Comparison of ENCODE assay signal across 11 cellular contexts in the genomic region with DNA sequence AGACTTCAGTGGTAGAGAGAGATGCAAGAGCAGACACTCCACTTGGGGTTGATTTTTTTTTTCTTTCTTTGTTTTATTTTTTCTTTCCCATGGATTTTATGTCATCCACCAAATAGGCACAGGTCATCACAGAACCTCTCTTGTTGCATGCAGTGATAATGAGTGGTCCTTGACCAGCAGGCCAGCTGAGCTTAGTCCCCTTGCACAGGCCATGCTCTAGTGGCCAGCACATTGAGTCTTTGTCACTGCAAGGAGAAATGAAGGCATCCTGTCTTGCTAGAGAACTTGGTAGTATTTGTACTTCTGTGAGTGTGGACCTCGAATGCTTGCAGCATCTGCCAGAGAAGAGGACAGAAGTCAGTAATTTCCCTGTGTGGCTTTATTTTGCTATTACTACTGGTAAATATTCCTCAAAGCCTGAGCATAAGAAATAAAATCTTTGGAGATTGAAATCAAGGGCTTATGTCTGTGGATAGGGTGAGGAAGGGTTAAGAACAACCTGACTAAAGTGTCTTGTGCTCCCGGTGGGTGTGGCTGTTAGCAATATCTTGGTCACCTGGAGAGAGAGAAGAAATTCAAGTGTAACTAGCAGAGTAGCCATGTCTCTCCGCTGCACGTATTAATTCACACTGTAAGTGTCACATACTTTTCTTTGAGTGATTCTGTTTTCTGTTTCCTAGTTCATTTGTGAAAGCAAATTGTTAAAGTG. TPM values are rescaled to one million over a fixed set of nuclear protein-coding genes. Genes with fewer than 3 reads are reported as not detected.
DNase-seq lines count a peak whose midpoint lies in the region; ATAC-seq lines count a peak whose summit lies in the region.
"Had no signal": no experiment of that assay in that cellular context is flagged by ENCODE, and none has a peak within 500 bp of the region (broad histone marks: within the 10 kb centered on the region; RNA-seq: fewer than 3 reads in every experiment).

No MANE protein-coding gene starts in this region.

- POLR2A ChIA-PET in activated CD4-positive, alpha-beta memory T cell treated with anti-CD3 and anti-CD28 coated beads for 36 hours (lab: Charles Lee): interaction anchor here (1.6 kb wide), 1 partner anchor 96 kb away, joined by 4 read pairs; no protein-coding TSS in a partner anchor

- peaks cover 51% of the 10 kb centered on the region for H3K4me1 Mint-ChIP-seq in activated naive CD4-positive, alpha-beta T cell treated with anti-CD3 and anti-CD28 coated beads, Interleukin-2, amount 50 U/mL, for 24 hours
- H3K4me1 Mint-ChIP-seq in activated CD4-positive, alpha-beta memory T cell treated with anti-CD3 and anti-CD28 coated beads for 36 hours (ENCODE audit: low read depth): peaks cover 49% of the 10 kb centered on the region
- H3K4me1 Mint-ChIP-seq in immature natural killer cell: peaks cover 56 to 58% of the 10 kb centered on the region in 2 donors

- no peak for DNase-seq in activated naive CD4-positive, alpha-beta T cell treated with Interleukin-2 at 50 U/mL for 16 hours
- DNase-seq in activated CD4-positive, alpha-beta memory T cell treated with anti-CD3 and anti-CD28 coated beads for 36 hours: no peak
- peak; percentile 32 to 40 (median 35) for DNase-seq in immature natural killer cell
- DNase-seq in pons (ENCODE audit: low spot score): no peak
- DNase-seq in activated gamma-delta T cell (lab: John Stamatoyannopoulos, UW): no peak
- DNase-seq in NCI-H1048 (lab: John Stamatoyannopoulos, UW): no peak
- DNase-seq: activated CD8-positive, alpha-beta memory T cell treated with anti-CD3 and anti-CD28 coated beads, Interleukin-2, amount 50 U/mL, for 48 hours; MM.1S; SHP77 treated with DMSO at 0.1 percent for 48 hours had no signal

- H3K9me3 Mint-ChIP-seq in activated naive CD4-positive, alpha-beta T cell treated with anti-CD3 and anti-CD28 coated beads, Interleukin-2, amount 50 U/mL, for 24 hours: no peaks in the 10 kb centered on the region
- H3K9me3 Mint-ChIP-seq in activated CD4-positive, alpha-beta memory T cell treated with anti-CD3 and anti-CD28 coated beads for 36 hours: no peaks in the 10 kb centered on the region
- H3K9me3 Mint-ChIP-seq in immature natural killer cell: no peaks in the 10 kb centered on the region

- H3K27me3 Mint-ChIP-seq in activated naive CD4-positive, alpha-beta T cell treated with anti-CD3 and anti-CD28 coated beads, Interleukin-2, amount 50 U/mL, for 24 hours: no peaks in the 10 kb centered on the region
- H3K27me3 Mint-ChIP-seq in activated CD4-positive, alpha-beta memory T cell treated with anti-CD3 and anti-CD28 coated beads for 36 hours: no peaks in the 10 kb centered on the region
- peaks cover 8 to 30% (median 22%) of the 10 kb centered on the region in 3 donors for H3K27me3 Mint-ChIP-seq in immature natural killer cell (ENCODE audit: low read depth in 3 of 3)

- peaks cover 7% of the 10 kb centered on the region for H3K36me3 Mint-ChIP-seq in activated naive CD4-positive, alpha-beta T cell treated with anti-CD3 and anti-CD28 coated beads, Interleukin-2, amount 50 U/mL, for 24 hours
- H3K36me3 Mint-ChIP-seq in activated CD4-positive, alpha-beta memory T cell treated with anti-CD3 and anti-CD28 coated beads for 36 hours: peaks cover 33% of the 10 kb centered on the region
- H3K36me3 Mint-ChIP-seq in immature natural killer cell: peaks cover 0 to 15% (median 12%) of the 10 kb centered on the region in 3 donors

- intact Hi-C loops in activated CD4-positive, alpha-beta memory T cell treated with anti-CD3 and anti-CD28 coated beads for 36 hours (cut with micrococcal nuclease): loop anchor here (5.0 kb wide), 2 partner anchors 40 to 90 kb away; no protein-coding TSS in a partner anchor

- peak overlapping the region; percentile 2 for H3K4me3 Mint-ChIP-seq in activated naive CD4-positive, alpha-beta T cell treated with anti-CD3 and anti-CD28 coated beads, Interleukin-2, amount 50 U/mL, for 24 hours
- H3K4me3 Mint-ChIP-seq in activated CD4-positive, alpha-beta memory T cell treated with anti-CD3 and anti-CD28 coated beads for 36 hours: no peak overlapping the region
- peak overlapping the region; percentile 70 to 95 (median 89) for H3K4me3 Mint-ChIP-seq in immature natural killer cell

- H3K27ac Mint-ChIP-seq in activated naive CD4-positive, alpha-beta T cell treated with anti-CD3 and anti-CD28 coated beads, Interleukin-2, amount 50 U/mL, for 24 hours: peak overlapping the region; percentile 19
- peak overlapping the region; percentile 66 for H3K27ac Mint-ChIP-seq in activated CD4-positive, alpha-beta memory T cell treated with anti-CD3 and anti-CD28 coated beads for 36 hours
- H3K27ac Mint-ChIP-seq in immature natural killer cell: peak overlapping the region; percentile 99 to 100 (median 100)

- CTCF ChIA-PET in activated CD4-positive, alpha-beta memory T cell treated with anti-CD3 and anti-CD28 coated beads for 36 hours (lab: Charles Lee): interaction anchor here (2.5 to 5.1 kb wide), 2 partner anchors 19 kb away, joined by 17 to 49 read pairs; no protein-coding TSS in a partner anchor

- ATAC-seq in HG03521 (IDR thresholded peaks at IDR 0.05; ENCODE audit: unreplicated experiment): no peak

RNA-seq across cellular contexts. Expression of gene NCS1, which starts 45.3 kb away (rescaled TPM):
- 10 to 100 TPM; 26.8 to 29.1 TPM for total RNA-seq in activated CD4-positive, alpha-beta memory T cell treated with anti-CD3 and anti-CD28 coated beads for 36 hours
- polyA plus RNA-seq in immature natural killer cell: under 1 TPM in 2 of 3 donors, not detected in 1; 0.26 to 0.30 TPM

Comparison
In these comparisons a context has a peak if more than half of its experiments do, and no peak if none do; other contexts are left out.
1. H3K27ac Mint-ChIP-seq: peak in every context shown above with its lines; median percentile 100 in immature natural killer cell; 66 in activated CD4-positive, alpha-beta memory T cell treated with anti-CD3 and anti-CD28 coated beads for 36 hours; 19 in activated naive CD4-positive, alpha-beta T cell treated with anti-CD3 and anti-CD28 coated beads, Interleukin-2, amount 50 U/mL, for 24 hours.
2. DNase-seq: peak in immature natural killer cell (3 of 3); none in activated naive CD4-positive, alpha-beta T cell treated with Interleukin-2 at 50 U/mL for 16 hours (single experiment), activated CD4-positive, alpha-beta memory T cell treated with anti-CD3 and anti-CD28 coated beads for 36 hours (single experiment), pons (single experiment), activated gamma-delta T cell (single experiment) and NCI-H1048 (single experiment).